16 cellular contexts compared by ENCODE assay signal in the genomic region with DNA sequence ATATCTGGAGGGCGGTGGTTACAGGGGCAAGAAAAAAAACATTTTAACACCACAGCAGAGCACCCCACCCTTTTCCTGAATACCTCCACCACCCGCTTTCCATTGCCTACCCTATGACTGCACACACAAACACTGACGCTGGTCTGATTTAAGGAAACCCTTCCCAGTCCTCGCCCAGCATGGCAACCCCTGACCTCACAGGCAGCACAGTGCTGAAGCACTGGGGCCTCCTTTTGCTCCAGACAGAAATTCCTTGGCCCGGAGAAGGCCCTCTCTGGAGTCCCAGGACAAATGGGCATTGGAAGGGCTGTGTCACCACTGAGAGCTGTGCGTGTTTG. TPM values are rescaled to one million over a fixed set of nuclear protein-coding genes. Genes with fewer than 3 reads are reported as not detected.
A peak's percentile ranks its signal among the peaks of the same experiment; 100 is the strongest.
DNase-seq lines count a peak whose midpoint lies in the region; ATAC-seq, FAIRE-seq and TF ChIP-seq lines count a peak whose summit lies in the region.
"Had no signal": no experiment of that assay in that cellular context is flagged by ENCODE, and none has a peak within 500 bp of the region (broad histone marks: within the 10 kb centered on the region; RNA-seq: fewer than 3 reads in every experiment).

No MANE protein-coding gene starts in this region.

- H3K4me3 Mint-ChIP-seq in activated naive CD8-positive, alpha-beta T cell treated with anti-CD3 and anti-CD28 coated beads, Interleukin-2, amount 10 ng/mL, durations not matched to agents 7 days and 5 days, result no peak overlapping the region
- no peak overlapping the region for H3K4me3 Mint-ChIP-seq in activated naive CD8-positive, alpha-beta T cell treated with anti-CD3 and anti-CD28 coated beads, Interleukin-2, amount 50 U/mL, for 24 hours
- no peak overlapping the region for H3K4me3 Mint-ChIP-seq in endothelial cell (ENCODE audit: unreplicated experiment)
- H3K4me3 Mint-ChIP-seq: neural progenitor cell had no signal

- RAD21 ChIA-PET in GM12878 (lab: Charles Lee; ENCODE audit: unreplicated experiment), result interaction anchor here (1.1 to 2.4 kb wide), 2 partner anchors 33 to 37 kb away, joined by 3 to 5 read pairs; no protein-coding TSS in a partner anchor

- H3K27me3 Mint-ChIP-seq in activated naive CD8-positive, alpha-beta T cell treated with anti-CD3 and anti-CD28 coated beads, Interleukin-2, amount 10 ng/mL, durations not matched to agents 7 days and 5 days, result peaks cover 5% of the 10 kb centered on the region
- no peaks in the 10 kb centered on the region for H3K27me3 Mint-ChIP-seq in activated naive CD8-positive, alpha-beta T cell treated with anti-CD3 and anti-CD28 coated beads, Interleukin-2, amount 50 U/mL, for 24 hours
- H3K27me3 Mint-ChIP-seq in endothelial cell (ENCODE audit: unreplicated experiment), result peaks cover 10% of the 10 kb centered on the region

- intact Hi-C loops in GM12878 (cut with micrococcal nuclease; ENCODE audit: unreplicated experiment) (no loop called here), lower lobe of right lung (cut with DNase I) (no loop called here), upper lobe of right lung (cut with DNase I) (no loop called here)

- FAIRE-seq in GM12878 (lab: Jason Lieb, UNC), result no peak

- no peak overlapping the region for H3K27ac ChIP-seq in GM12878 (ENCODE audit: control insufficient read depth, insufficient read depth)
- peak overlapping the region; percentile 62 for H3K27ac ChIP-seq in lower lobe of right lung
- peak overlapping the region; percentile 1 for H3K27ac ChIP-seq in upper lobe of right lung
- H3K27ac ChIP-seq: neural progenitor cell had no signal

- no peaks in the 10 kb centered on the region for H3K9me3 Mint-ChIP-seq in activated naive CD8-positive, alpha-beta T cell treated with anti-CD3 and anti-CD28 coated beads, Interleukin-2, amount 10 ng/mL, durations not matched to agents 7 days and 5 days
- H3K9me3 Mint-ChIP-seq in activated naive CD8-positive, alpha-beta T cell treated with anti-CD3 and anti-CD28 coated beads, Interleukin-2, amount 50 U/mL, for 24 hours, result no peaks in the 10 kb centered on the region
- H3K9me3 Mint-ChIP-seq in endothelial cell (ENCODE audit: unreplicated experiment), result no peaks in the 10 kb centered on the region
- H3K9me3 Mint-ChIP-seq: activated T-helper 2 cell treated with anti-CD3 and anti-CD28 coated beads, Interferon-gamma antibody, Interleukin-2, Interleukin-4, amounts not matched to agents 10 μg/mL and 5 μg/mL and 100 μg/mL, durations not matched to agents 14 hours and 24 hours and 36 hours; neural progenitor cell had no signal

- H4K20me1 ChIP-seq in GM12878 (ENCODE audit: control insufficient read depth, insufficient read depth), result no peaks in the 10 kb centered on the region

- no peak overlapping the region for H3K27ac Mint-ChIP-seq in activated naive CD8-positive, alpha-beta T cell treated with anti-CD3 and anti-CD28 coated beads, Interleukin-2, amount 10 ng/mL, durations not matched to agents 7 days and 5 days
- no peak overlapping the region for H3K27ac Mint-ChIP-seq in activated naive CD8-positive, alpha-beta T cell treated with anti-CD3 and anti-CD28 coated beads, Interleukin-2, amount 50 U/mL, for 24 hours
- H3K27ac Mint-ChIP-seq in endothelial cell (ENCODE audit: unreplicated experiment), result no peak overlapping the region
- H3K27ac Mint-ChIP-seq: activated T-helper 2 cell treated with anti-CD3 and anti-CD28 coated beads, Interferon-gamma antibody, Interleukin-2, Interleukin-4, amounts not matched to agents 10 μg/mL and 5 μg/mL and 100 μg/mL, durations not matched to agents 14 hours and 24 hours and 36 hours had no signal

- CTCF ChIA-PET in GM12878 (lab: Yijun Ruan, JAX), result interaction anchor here (2.1 kb wide), 1 partner anchor 104 kb away, joined by 5 read pairs; no protein-coding TSS in a partner anchor

- TF ChIP-seq CTCF in GM12878 (IDR thresholded peaks at IDR 0.05 in 2 of 3, conservative IDR thresholded peaks at IDR 0.05 in 1 of 3; ENCODE audit: control insufficient read depth in 2 of 3, extremely low read depth in 1 of 3, insufficient read depth in 1 of 3, low read depth in 3 of 3, low read length in 3 of 3), result no peak
- TF ChIP-seq CTCF in lower lobe of right lung (IDR thresholded peaks at IDR 0.05), result no peak
- no peak for TF ChIP-seq CTCF in upper lobe of right lung (IDR thresholded peaks at IDR 0.05)
- no peak for TF ChIP-seq CTCF in endothelial cell (IDR thresholded peaks at IDR 0.05; ENCODE audit: unreplicated experiment)

- POLR2A ChIA-PET in activated naive CD8-positive, alpha-beta T cell treated with anti-CD3 and anti-CD28 coated beads, Interleukin-2, amount 10 ng/mL, durations not matched to agents 7 days and 5 days (lab: Charles Lee), result no interaction called here
- POLR2A ChIA-PET in GM12878 (lab: Charles Lee), result interaction anchor here (0.5 kb wide), 1 partner anchor 138 kb away, joined by 4 read pairs; no protein-coding TSS in a partner anchor

- no TSS peak for BruUV-seq in GM12878 (replicated peaks; lab: Mats Ljungman, UMichigan)

- no peak overlapping the region for H3K9ac ChIP-seq in GM12878 (ENCODE audit: control insufficient read depth, insufficient read depth, low read length)
- H3K9ac ChIP-seq: neural progenitor cell had no signal

- H3K4me1 ChIP-seq in GM12878 (ENCODE audit: control insufficient read depth, insufficient read depth, low read length) (peaks cover 38% of the 10 kb centered on the region), lower lobe of right lung (no peaks in the 10 kb centered on the region), upper lobe of right lung (peaks cover 14% of the 10 kb centered on the region)
- H3K4me1 ChIP-seq: neural progenitor cell had no signal

- no peak for ATAC-seq in activated naive CD8-positive, alpha-beta T cell treated with anti-CD3 and anti-CD28 coated beads, Interleukin-2, amount 10 ng/mL, durations not matched to agents 7 days and 5 days (ENCODE audit: low read depth)
- ATAC-seq in activated naive CD8-positive, alpha-beta T cell treated with anti-CD3 and anti-CD28 coated beads, Interleukin-2, amount 50 U/mL, for 24 hours, result no peak
- ATAC-seq in GM12878 (peak; percentile 13; the same call in 2 of the 3 replicates), lower lobe of right lung (peak in 1 of 2 donors; percentile 38), upper lobe of right lung (peak; percentile 39)
- ATAC-seq: PC-3 had no signal

- peak; percentile 13 for DNase-seq in activated naive CD8-positive, alpha-beta T cell treated with anti-CD3 and anti-CD28 coated beads, Interleukin-2, amount 10 ng/mL, durations not matched to agents 7 days and 5 days
- no peak for DNase-seq in activated naive CD8-positive, alpha-beta T cell treated with anti-CD3 and anti-CD28 coated beads, Interleukin-2, amount 50 U/mL, for 24 hours
- DNase-seq in GM12878 (ENCODE audit: low read depth, low spot score), result no peak
- DNase-seq in lower lobe of right lung, result no peak
- DNase-seq in upper lobe of right lung, result no peak
- DNase-seq in endothelial cell (ENCODE audit: low spot score), result no peak
- DNase-seq in HK-2 (ENCODE audit: unreplicated experiment), result no peak
- DNase-seq in SIG-M5 treated with dmso at 0.1 percent for 504 hours (lab: John Stamatoyannopoulos, UW; ENCODE audit: unreplicated experiment), result no peak
- DNase-seq: activated CD4-positive, alpha-beta T cell treated with anti-CD3 and anti-CD28 coated beads for 1 hour; DMS79; kidney glomerular epithelial cell; PC-3; SW 1271 had no signal

- H3K36me3 ChIP-seq in GM12878 (ENCODE audit: control insufficient read depth in 2 of 2, insufficient read depth in 2 of 2, low read length in 1 of 2), result no peaks in the 10 kb centered on the region
- H3K36me3 ChIP-seq in lower lobe of right lung, result no peaks in the 10 kb centered on the region
- no peaks in the 10 kb centered on the region for H3K36me3 ChIP-seq in upper lobe of right lung
- H3K36me3 ChIP-seq: neural progenitor cell had no signal

- no peaks in the 10 kb centered on the region for H3K9me3 ChIP-seq in GM12878 (replicated peaks; ENCODE audit: control insufficient read depth, insufficient read depth, low read length)
- H3K9me3 ChIP-seq in lower lobe of right lung, result no peaks in the 10 kb centered on the region
- no peaks in the 10 kb centered on the region for H3K9me3 ChIP-seq in upper lobe of right lung

- H2AFZ ChIP-seq in GM12878 (ENCODE audit: control insufficient read depth, low read depth, low read length), result peak overlapping the region; percentile 55; the same call in 1 of the 2 replicates
- H2AFZ ChIP-seq: neural progenitor cell had no signal

- no peak for TF ChIP-seq POLR2A in GM12878 (IDR thresholded peaks at IDR 0.05; ENCODE audit: low read depth, low read length)

- H3K4me3 ChIP-seq in GM12878 (no peak overlapping the region), lower lobe of right lung (no peak overlapping the region), upper lobe of right lung (no peak overlapping the region)
- H3K4me3 ChIP-seq: neural progenitor cell, skin epidermis had no signal

- SMC1A ChIA-PET in GM12878 (lab: Charles Lee; ENCODE audit: uncharacterized antibody, unreplicated experiment), result interaction anchor here (0.8 to 1.2 kb wide), 2 partner anchors 33 to 104 kb away, joined by 3 to 4 read pairs; no protein-coding TSS in a partner anchor

- WGBS in GM12878 (ENCODE audit: insufficient coverage, insufficient replicate concordance, low lambda C conversion rate, missing lambda C conversion rate), result 82% methylated on average over 6 of the region's 6 CpGs

- TF ChIP-seq RAD21 in GM12878 (IDR thresholded peaks at IDR 0.05; ENCODE audit: insufficient read depth, low read depth, low read length), result no peak

- in situ Hi-C loops in GM12878 (cut with MboI), result no loop called here

- H3K79me2 ChIP-seq in GM12878 (ENCODE audit: control insufficient read depth, insufficient read depth, low read length), result no peaks in the 10 kb centered on the region

- H3K27me3 ChIP-seq in GM12878 (replicated peaks in 1 of 2; ENCODE audit: control insufficient read depth in 2 of 2, insufficient read depth in 2 of 2, low read length in 1 of 2), result no peaks in the 10 kb centered on the region
- H3K27me3 ChIP-seq in lower lobe of right lung (ENCODE audit: low read depth), result no peaks in the 10 kb centered on the region
- no peaks in the 10 kb centered on the region for H3K27me3 ChIP-seq in upper lobe of right lung
- H3K27me3 ChIP-seq: neural progenitor cell had no signal

- TF ChIP-seq EP300 in GM12878 (IDR thresholded peaks at IDR 0.05; ENCODE audit: borderline replicate concordance in 1 of 2, control insufficient read depth in 1 of 2, low read depth in 2 of 2, low read length in 2 of 2), result no peak

- H3K4me2 ChIP-seq in GM12878 (ENCODE audit: control insufficient read depth, insufficient read depth), result peak overlapping the region; percentile 50; the same call in 1 of the 2 replicates
- H3K4me2 ChIP-seq: neural progenitor cell had no signal

- H3K4me1 Mint-ChIP-seq in activated naive CD8-positive, alpha-beta T cell treated with anti-CD3 and anti-CD28 coated beads, Interleukin-2, amount 10 ng/mL, durations not matched to agents 7 days and 5 days, result peaks cover 15% of the 10 kb centered on the region
- peaks cover 73% of the 10 kb centered on the region for H3K4me1 Mint-ChIP-seq in activated naive CD8-positive, alpha-beta T cell treated with anti-CD3 and anti-CD28 coated beads, Interleukin-2, amount 50 U/mL, for 24 hours
- H3K4me1 Mint-ChIP-seq in endothelial cell (ENCODE audit: unreplicated experiment), result peaks cover 10% of the 10 kb centered on the region

- no peaks in the 10 kb centered on the region for H3K36me3 Mint-ChIP-seq in activated naive CD8-positive, alpha-beta T cell treated with anti-CD3 and anti-CD28 coated beads, Interleukin-2, amount 10 ng/mL, durations not matched to agents 7 days and 5 days
- H3K36me3 Mint-ChIP-seq in activated naive CD8-positive, alpha-beta T cell treated with anti-CD3 and anti-CD28 coated beads, Interleukin-2, amount 50 U/mL, for 24 hours (ENCODE audit: low read depth), result no peaks in the 10 kb centered on the region
- no peaks in the 10 kb centered on the region for H3K36me3 Mint-ChIP-seq in endothelial cell (ENCODE audit: low read depth, unreplicated experiment)
- H3K36me3 Mint-ChIP-seq: neural progenitor cell had no signal

RNA-seq across cellular contexts. Expression of a gene that starts 39.2 kb away (rescaled TPM):
- 10 to 100 TPM; 23.1 to 24.3 TPM for total RNA-seq in activated naive CD8-positive, alpha-beta T cell treated with anti-CD3 and anti-CD28 coated beads, Interleukin-2, amount 10 ng/mL, durations not matched to agents 7 days and 5 days
- 45.5 and 51.7 TPM in 2 replicates for total RNA-seq in GM12878 (2013; cell fraction: nucleolus; rRNA removed)
- total RNA-seq in GM12878 (2014; rRNA removed) (24.1 and 26.8 TPM in 2 replicates), GM12878 (2014; rRNA removed; fragmentation: Illumina TruSeq; extraction: Trizol) (19.6 and 23.1 TPM in 2 replicates), GM12878 (2021) (41.6 and 44.9 TPM in 2 replicates), lower lobe of right lung (8.9 TPM), upper lobe of right lung (24.0 TPM), endothelial cell (ENCODE audit: unreplicated experiment) (46.0 TPM)
- 39.0 TPM for polyA plus RNA-seq in GM12878 (2011; ENCODE audit: low read depth)
- polyA plus RNA-seq in GM12878 (2011; rRNA removed) (77.4 and 95.9 TPM in 2 replicates), GM12878 (2014; fragmentation: Illumina TruSeq; extraction: Trizol) (25.3 and 27.8 TPM in 2 replicates), GM12878 (2014; fragmentation: Nextera tagmentation; extraction: Ambion mirVana) (10 to 100 TPM in 1 of 2 experiments, 1 to 10 TPM in 1; 7.5 to 14.6 TPM), GM12878 (2014; rRNA removed) (23.7 and 24.2 TPM in 2 replicates), GM12878 (2016; fragmentation: Nextera tagmentation; extraction: Ambion mirVana) (1 to 10 TPM; 2.1 to 6.5 TPM)
- 141 and 145 TPM in 2 replicates for polyA plus RNA-seq in GM12878 (2011; cell fraction: cytosol; rRNA removed)
- polyA plus RNA-seq in GM12878 (2011; cell fraction: nucleus; rRNA removed), result 117 and 144 TPM in 2 replicates
- polyA plus RNA-seq in GM12878 (2012), result 44.8 and 52.5 TPM in 2 replicates
- polyA minus RNA-seq in GM12878 (2011; rRNA and poly(A)+ RNA removed), result 215 and 257 TPM in 2 replicates
- 123 and 126 TPM in 2 replicates for polyA minus RNA-seq in GM12878 (2011; cell fraction: cytosol; rRNA and poly(A)+ RNA removed)
- 83.2 and 120 TPM in 2 replicates for polyA minus RNA-seq in GM12878 (2011; cell fraction: nucleus; rRNA and poly(A)+ RNA removed)

Comparison
In these comparisons a context has a peak if more than half of its experiments do, and no peak if none do; other contexts are left out.
1. ATAC-seq: peak in GM12878 (single experiment) and upper lobe of right lung (single experiment); none in activated naive CD8-positive, alpha-beta T cell treated with anti-CD3 and anti-CD28 coated beads, Interleukin-2, amount 10 ng/mL, durations not matched to agents 7 days and 5 days (single experiment) and activated naive CD8-positive, alpha-beta T cell treated with anti-CD3 and anti-CD28 coated beads, Interleukin-2, amount 50 U/mL, for 24 hours (single experiment).